In genomic region chr20:8476023-8476422, GRCh38 we compare ENCODE assay signal across 25 cellular contexts.
A peak's percentile ranks its signal among the peaks of the same experiment; 100 is the strongest.
DNase-seq lines count a peak whose midpoint lies in the region; ATAC-seq, FAIRE-seq and TF ChIP-seq lines count a peak whose summit lies in the region.
"Had no signal": no experiment of that assay in that cellular context is flagged by ENCODE, and none has a peak within 500 bp of the region (broad histone marks: within the 10 kb centered on the region; RNA-seq: fewer than 3 reads in every experiment).

No MANE protein-coding gene starts in this region.

- no peaks in the 10 kb centered on the region for H3K4me1 ChIP-seq in endodermal cell (ENCODE audit: control insufficient read depth, insufficient read depth, low read length)
- H3K4me1 ChIP-seq: thyroid gland had no signal

- H3K27me3 ChIP-seq in HL-60 (ENCODE audit: insufficient read depth, poor library complexity, severe bottlenecking): no peaks in the 10 kb centered on the region
- H3K27me3 ChIP-seq in bronchial epithelial cell (ENCODE audit: control insufficient read depth, insufficient read depth, low read length): no peaks in the 10 kb centered on the region
- no peaks in the 10 kb centered on the region for H3K27me3 ChIP-seq in endodermal cell (ENCODE audit: control insufficient read depth, insufficient read depth, low read length, poor library complexity, severe bottlenecking)
- H3K27me3 ChIP-seq: dorsolateral prefrontal cortex, gastroesophageal sphincter, thyroid gland had no signal

- FAIRE-seq in bronchial epithelial cell (lab: Jason Lieb, UNC): no peak
- FAIRE-seq: GM18507 had no signal

- no peaks in the 10 kb centered on the region for H3K27me3 Mint-ChIP-seq in endodermal cell (ENCODE audit: insufficient read depth)
- H3K27me3 Mint-ChIP-seq: activated B cell treated with CpG ODN at 0.5 μM for 24 hours had no signal

- peak overlapping the region; percentile 21 for H3K27ac ChIP-seq in HL-60 (replicated peaks)
- H3K27ac ChIP-seq in endodermal cell (ENCODE audit: low read depth, low read length): no peak overlapping the region
- H3K27ac ChIP-seq: dorsolateral prefrontal cortex, epithelial cell of prostate, gastroesophageal sphincter, parathyroid adenoma, PC-9, thyroid gland had no signal

- peaks cover 8% of the 10 kb centered on the region for H3K4me1 Mint-ChIP-seq in endodermal cell
- H3K4me1 Mint-ChIP-seq: activated B cell treated with CpG ODN at 0.5 μM for 24 hours had no signal

- H3K4me3 ChIP-seq in HL-60 (replicated peaks; ENCODE audit: insufficient read depth, low read length) (no peak overlapping the region), bronchial epithelial cell (ENCODE audit: low read depth, low read length) (no peak overlapping the region), skeletal muscle cell (ENCODE audit: low read depth, low read length) (no peak overlapping the region), endodermal cell (ENCODE audit: low read length) (no peak overlapping the region)
- H3K4me3 ChIP-seq: dorsolateral prefrontal cortex, gastroesophageal sphincter, PC-9, thyroid gland had no signal

- H3K9ac ChIP-seq in endodermal cell (ENCODE audit: extremely low read depth, low read length, poor library complexity, severe bottlenecking): no peak overlapping the region
- H3K9ac ChIP-seq: parathyroid adenoma had no signal

- DNase-seq in HL-60 (ENCODE audit: low read depth in 1 of 2, low spot score in 1 of 2): peak; percentile 79 to 94
- peak; percentile 23 to 72 for DNase-seq in NOMO-1 (lab: John Stamatoyannopoulos, UW; ENCODE audit: unreplicated experiment in 2 of 2)
- DNase-seq in bronchial epithelial cell (ENCODE audit: low read depth): peak; percentile 11
- DNase-seq in skeletal muscle cell (ENCODE audit: low read depth): peak; percentile 1
- no peak for DNase-seq in stimulated activated CD4-positive, alpha-beta T cell treated with anti-CD3 and anti-CD28 coated beads, Interleukin-15, amount 100 ng/mL, for 24 hours
- DNase-seq in endodermal cell: no peak
- DNase-seq: activated B cell treated with CpG ODN at 0.5 μM for 24 hours; activated CD8-positive, alpha-beta T cell treated with anti-CD3 and anti-CD28 coated beads, Interleukin-2, amount 10 ng/mL, durations not matched to agents 7 days and 5 days; activated naive CD4-positive, alpha-beta T cell treated with Interleukin-2 at 50 U/mL for 16 hours; activated T-cell treated with anti-CD3 and anti-CD28 coated beads, Interleukin-2, amount 50 U/mL, for 24 hours; dorsolateral prefrontal cortex; mesenchymal stem cell; naive thymus-derived CD8-positive, alpha-beta T cell; NCI-H1436; NCI-H748 treated with DMSO at 0.1 percent for 48 hours; PC-9; stimulated activated CD4-positive, alpha-beta T cell treated with anti-CD3 and anti-CD28 coated beads, Interleukin-2, amount 100 ng/mL, for 24 hours; stimulated activated naive CD4-positive, alpha-beta T cell treated with Interleukin-2 at 50 U/mL for 16 hours had no signal

- WGBS in endodermal cell (ENCODE audit: insufficient coverage in 1 of 2, insufficient read length in 1 of 2), 2 experiments: 93 to 100% methylated on average over 2 of the region's 2 CpGs

- no peak overlapping the region for H3K4me3 Mint-ChIP-seq in endodermal cell
- H3K4me3 Mint-ChIP-seq: activated B cell treated with CpG ODN at 0.5 μM for 24 hours; activated CD8-positive, alpha-beta T cell treated with anti-CD3 and anti-CD28 coated beads, Interleukin-2, amount 10 ng/mL, durations not matched to agents 7 days and 5 days; activated T-cell treated with anti-CD3 and anti-CD28 coated beads, Interleukin-2, amount 50 U/mL, for 24 hours; naive thymus-derived CD8-positive, alpha-beta T cell had no signal

- no peaks in the 10 kb centered on the region for H3K9me3 Mint-ChIP-seq in endodermal cell
- H3K9me3 Mint-ChIP-seq: activated B cell treated with CpG ODN at 0.5 μM for 24 hours; activated T-cell treated with anti-CD3 and anti-CD28 coated beads, Interleukin-2, amount 50 U/mL, for 24 hours; naive thymus-derived CD8-positive, alpha-beta T cell had no signal

- TF ChIP-seq CTCF in HL-60 (IDR thresholded peaks at IDR 0.05; ENCODE audit: insufficient read depth, low read length) (no peak), bronchial epithelial cell (IDR thresholded peaks at IDR 0.05; ENCODE audit: insufficient read depth, low read length, severe bottlenecking) (no peak), endodermal cell (conservative IDR thresholded peaks at IDR 0.05) (no peak)

- H3K9me3 ChIP-seq in endodermal cell (ENCODE audit: control insufficient read depth, low read length): no peaks in the 10 kb centered on the region
- H3K9me3 ChIP-seq: gastroesophageal sphincter, thyroid gland had no signal

- H3K36me3 Mint-ChIP-seq in endodermal cell (ENCODE audit: low read depth): no peaks in the 10 kb centered on the region
- H3K36me3 Mint-ChIP-seq: naive thymus-derived CD8-positive, alpha-beta T cell had no signal

- H3K36me3 ChIP-seq in bronchial epithelial cell (ENCODE audit: control insufficient read depth, insufficient read depth, low read length) (no peaks in the 10 kb centered on the region), endodermal cell (ENCODE audit: control insufficient read depth, insufficient read depth, low read length) (no peaks in the 10 kb centered on the region)
- H3K36me3 ChIP-seq: gastroesophageal sphincter, thyroid gland had no signal

- ATAC-seq in GM19324 (IDR thresholded peaks at IDR 0.05; ENCODE audit: low FRiP score, unreplicated experiment): no peak
- ATAC-seq: activated CD8-positive, alpha-beta T cell treated with anti-CD3 and anti-CD28 coated beads, Interleukin-2, amount 10 ng/mL, durations not matched to agents 7 days and 5 days; gastroesophageal sphincter; HCT116; naive thymus-derived CD8-positive, alpha-beta T cell had no signal

- no peak overlapping the region for H3K27ac Mint-ChIP-seq in endodermal cell
- H3K27ac Mint-ChIP-seq: activated B cell treated with CpG ODN at 0.5 μM for 24 hours; activated CD8-positive, alpha-beta T cell treated with anti-CD3 and anti-CD28 coated beads, Interleukin-2, amount 10 ng/mL, durations not matched to agents 7 days and 5 days; activated T-cell treated with anti-CD3 and anti-CD28 coated beads, Interleukin-2, amount 50 U/mL, for 24 hours; naive thymus-derived CD8-positive, alpha-beta T cell had no signal

Comparison
In these comparisons a context has a peak if more than half of its experiments do, and no peak if none do; other contexts are left out.
1. DNase-seq: peak in HL-60 (2 of 2), NOMO-1 (2 of 2), bronchial epithelial cell (single experiment) and skeletal muscle cell (single experiment); none in stimulated activated CD4-positive, alpha-beta T cell treated with anti-CD3 and anti-CD28 coated beads, Interleukin-15, amount 100 ng/mL, for 24 hours (single experiment) and endodermal cell (single experiment).